In genomic region chr16:635573-636205, GRCh38 we compare ENCODE assay signal across 8 cellular contexts. TPM values are rescaled to one million over a fixed set of nuclear protein-coding genes. Genes with fewer than 3 reads are reported as not detected.
DNase-seq lines count a peak whose midpoint lies in the region; ATAC-seq and TF ChIP-seq lines count a peak whose summit lies in the region.

No MANE protein-coding gene starts in this region.

- H3K36me3 ChIP-seq in HUES64 (ENCODE audit: insufficient read depth, low read length) = peaks cover 10% of the 10 kb centered on the region

- H3K9me3 ChIP-seq in HUES64 (ENCODE audit: insufficient read depth, low read depth, low read length) (no peaks in the 10 kb centered on the region), mononuclear cell (ENCODE audit: low read depth, low read length) (no peaks in the 10 kb centered on the region)

- H3K4me3 ChIP-seq in HUES64 (ENCODE audit: low read length) (peak overlapping the region; percentile 91), mononuclear cell (ENCODE audit: low read length) (peak overlapping the region; percentile 80)

- H3K9me3 Mint-ChIP-seq in MCF 10A (ENCODE audit: unreplicated experiment) = no peaks in the 10 kb centered on the region

- peaks cover 5% of the 10 kb centered on the region for H3K4me1 Mint-ChIP-seq in MCF 10A (ENCODE audit: insufficient read depth, unreplicated experiment)

- H3K4me1 ChIP-seq in HUES64 (ENCODE audit: insufficient read depth, low read length) (peaks cover 17% of the 10 kb centered on the region), mononuclear cell (ENCODE audit: insufficient read depth, low read length) (peaks cover 23% of the 10 kb centered on the region)

- WGBS in HUES64 = 9% methylated on average over 55 of the region's 55 CpGs

- H3K4me3 Mint-ChIP-seq in MCF 10A (ENCODE audit: unreplicated experiment) = peak overlapping the region; percentile 91

- peak overlapping the region; percentile 89 for H3K9ac ChIP-seq in HUES64 (ENCODE audit: low read depth, low read length)

- no peaks in the 10 kb centered on the region for H3K27me3 ChIP-seq in HUES64 (ENCODE audit: insufficient read depth, low read length)
- H3K27me3 ChIP-seq in mononuclear cell (ENCODE audit: insufficient read depth, low read length) = no peaks in the 10 kb centered on the region

- no peak for DNase-seq in MCF 10A (ENCODE audit: unreplicated experiment)
- no peak for DNase-seq in activated gamma-delta T cell (lab: John Stamatoyannopoulos, UW)
- DNase-seq in NCI-H82 treated with DMSO at 0.1 percent for 48 hours (lab: John Stamatoyannopoulos, UW; ENCODE audit: unreplicated experiment) = no peak
- DNase-seq in foreskin melanocyte = no peak

- H3K27ac ChIP-seq in HUES64 (ENCODE audit: low read depth, low read length) = peak overlapping the region; percentile 49

- no peaks in the 10 kb centered on the region for H3K27me3 Mint-ChIP-seq in MCF 10A (ENCODE audit: insufficient read depth, unreplicated experiment)

- peak; percentile 7 for ATAC-seq in GM19372 (IDR thresholded peaks at IDR 0.05; ENCODE audit: low read depth, unreplicated experiment)
- ATAC-seq in HG03135 (IDR thresholded peaks at IDR 0.05; ENCODE audit: unreplicated experiment) = no peak

- CTCF ChIA-PET in MCF 10A (lab: Yijun Ruan, JAX) = interaction anchor here (0.6 to 0.7 kb wide), 4 partner anchors 35 to 222 kb away, joined by 3 to 5 read pairs (median 4); no protein-coding TSS in a partner anchor

- no peak for TF ChIP-seq CTCF in MCF 10A (IDR thresholded peaks at IDR 0.05; ENCODE audit: unreplicated experiment)

- no peak overlapping the region for H3K27ac Mint-ChIP-seq in MCF 10A (ENCODE audit: low read depth, unreplicated experiment)

- POLR2A ChIA-PET in MCF 10A (lab: Yijun Ruan, JAX) = interaction anchor here (0.9 to 4.0 kb wide), 20 partner anchors 9 to 212 kb away, joined by 3 to 43 read pairs (median 8); partner anchors contain the start of genes CAPN15, JMJD8, MSLN and RAB40C

- intact Hi-C loops in MCF 10A (cut with micrococcal nuclease) = loop anchor here (2.0 kb wide), 1 partner anchor 43 kb away; no protein-coding TSS in a partner anchor

- H3K36me3 Mint-ChIP-seq in MCF 10A (ENCODE audit: insufficient read depth, unreplicated experiment) = peaks cover 11% of the 10 kb centered on the region

- BruUV-seq in MCF 10A (replicated peaks; lab: Mats Ljungman, UMichigan) = no TSS peak

RNA-seq across cellular contexts. Expression of gene METTL26, which starts 0.4 kb away (rescaled TPM):
- 79.3 TPM for polyA plus RNA-seq in HUES64 (2013, experiment 1 of 2)
- polyA plus RNA-seq in HUES64 (2013, experiment 2 of 2) = 81.6 TPM
- total RNA-seq in MCF 10A (2022) (104 and 106 TPM in 2 replicates), mononuclear cell (49.0 TPM)

RNA-seq across cellular contexts. Expression of gene WFIKKN1, which starts 4.9 kb away (rescaled TPM):
- 9.5 TPM for polyA plus RNA-seq in HUES64 (2013, experiment 1 of 2)
- polyA plus RNA-seq in HUES64 (2013, experiment 2 of 2) = 11.2 TPM
- total RNA-seq in MCF 10A (2022) (0.14 and 0.17 TPM in 2 replicates), mononuclear cell (0.31 TPM)

RNA-seq across cellular contexts. Expression of gene MCRIP2, which starts 5.9 kb away (rescaled TPM):
- polyA plus RNA-seq in HUES64 (2013, experiment 1 of 2) = 27.1 TPM
- 22.4 TPM for polyA plus RNA-seq in HUES64 (2013, experiment 2 of 2)
- total RNA-seq in MCF 10A (2022) = 43.6 and 44.6 TPM in 2 replicates
- total RNA-seq in mononuclear cell = 18.5 TPM

RNA-seq across cellular contexts. Expression of gene WDR90, which starts 13.5 kb away (rescaled TPM):
- polyA plus RNA-seq in HUES64 (2013, experiment 1 of 2) = 26.0 TPM
- polyA plus RNA-seq in HUES64 (2013, experiment 2 of 2) = 19.5 TPM
- total RNA-seq in MCF 10A (2022) (40.4 and 47.9 TPM in 2 replicates), mononuclear cell (4.6 TPM)

RNA-seq across cellular contexts. Expression of gene RHOT2, which starts 32.2 kb away (rescaled TPM):
- 96.7 TPM for polyA plus RNA-seq in HUES64 (2013, experiment 1 of 2)
- 84.0 TPM for polyA plus RNA-seq in HUES64 (2013, experiment 2 of 2)
- total RNA-seq in MCF 10A (2022) (110 and 118 TPM in 2 replicates), mononuclear cell (45.2 TPM)
